Comparison of ENCODE assay signal across 6 cellular contexts in the genomic region with DNA sequence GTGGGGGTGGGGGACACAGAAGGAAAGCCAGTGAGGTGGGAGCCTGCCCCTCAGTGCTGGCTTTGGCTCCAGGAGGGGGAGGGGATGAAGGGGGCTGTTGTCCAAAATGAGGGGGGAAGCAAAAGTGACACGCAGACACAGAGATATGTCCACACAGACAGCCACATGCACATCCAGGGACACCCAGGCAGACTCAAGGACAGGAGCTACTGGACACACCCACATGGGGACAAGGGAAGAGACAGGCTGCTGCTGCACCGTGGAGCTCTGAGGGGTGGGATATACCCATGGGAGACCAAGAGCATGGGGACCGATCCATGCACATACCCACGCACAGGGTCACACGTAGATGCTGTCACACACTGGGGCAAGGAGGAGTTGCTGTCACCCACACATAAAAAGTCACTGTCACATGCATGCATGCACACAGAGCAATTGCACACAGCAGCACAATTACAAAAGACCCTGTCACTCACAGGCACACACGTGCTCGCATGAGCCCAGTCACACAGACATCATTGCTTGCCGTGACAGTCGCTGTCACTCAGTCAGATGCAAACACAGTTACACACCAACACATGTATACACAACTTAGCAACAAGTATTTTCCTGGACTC. TPM values are rescaled to one million over a fixed set of nuclear protein-coding genes. Genes with fewer than 3 reads are reported as not detected.
A peak's percentile ranks its signal among the peaks of the same experiment; 100 is the strongest.
DNase-seq lines count a peak whose midpoint lies in the region; ATAC-seq and TF ChIP-seq lines count a peak whose summit lies in the region.

No MANE protein-coding gene starts in this region.

- H3K36me3 ChIP-seq in HUES6 (ENCODE audit: control insufficient read depth, insufficient read depth, low read length) = no peaks in the 10 kb centered on the region

- H3K4me3 ChIP-seq in HUES6 (ENCODE audit: low read depth, low read length) = peak overlapping the region; percentile 82

- H3K4me1 Mint-ChIP-seq in brain (peaks cover 88% of the 10 kb centered on the region), nephron (peaks cover 69% of the 10 kb centered on the region)

- H3K9me3 ChIP-seq in HUES6 (ENCODE audit: control insufficient read depth, insufficient read depth, low read depth, low read length) = no peaks in the 10 kb centered on the region

- DNase-seq in NCI-H2081 (lab: John Stamatoyannopoulos, UW) (no peak), cortex of kidney (lab: John Stamatoyannopoulos, UW) (no peak)

- H3K27me3 ChIP-seq in HUES6 (ENCODE audit: control insufficient read depth, insufficient read depth, low read length) = peaks cover 22% of the 10 kb centered on the region

- H3K27ac ChIP-seq in HUES6 (ENCODE audit: low read depth, low read length) = no peak overlapping the region

- no peaks in the 10 kb centered on the region for H3K9me3 Mint-ChIP-seq in brain
- no peaks in the 10 kb centered on the region for H3K9me3 Mint-ChIP-seq in nephron

- no peak overlapping the region for H3K9ac ChIP-seq in HUES6 (ENCODE audit: low read length)

- H3K36me3 Mint-ChIP-seq in brain (no peaks in the 10 kb centered on the region), nephron (ENCODE audit: low read depth) (no peaks in the 10 kb centered on the region)

- peaks cover 50% of the 10 kb centered on the region for H3K4me1 ChIP-seq in HUES6 (ENCODE audit: control insufficient read depth, insufficient read depth, low read length)

- peaks cover 25% of the 10 kb centered on the region for H3K27me3 Mint-ChIP-seq in brain
- H3K27me3 Mint-ChIP-seq in nephron (ENCODE audit: low read depth) = peaks cover 7% of the 10 kb centered on the region

- peak overlapping the region; percentile 83 to 93 (median 89) for H3K4me3 Mint-ChIP-seq in brain
- peak overlapping the region; percentile 81 to 87 (median 85) for H3K4me3 Mint-ChIP-seq in nephron

- no peak for TF ChIP-seq CTCF in brain (conservative IDR thresholded peaks at IDR 0.05)
- TF ChIP-seq CTCF in nephron (IDR thresholded peaks at IDR 0.05; ENCODE audit: unreplicated experiment in 3 of 3) = no peak

- ATAC-seq in GM18505 (IDR thresholded peaks at IDR 0.05; ENCODE audit: unreplicated experiment) = no peak

- no peak for TF ChIP-seq POLR2A in GM18505 (IDR thresholded peaks at IDR 0.05; ENCODE audit: borderline replicate concordance, extremely low read depth, insufficient read depth, insufficient read length)

- H3K27ac Mint-ChIP-seq in brain (peak overlapping the region; percentile 83 to 99 (median 96)), nephron (peak overlapping the region; percentile 89 to 92 (median 92))

RNA-seq across cellular contexts. Expression of gene THRA, which starts 1.3 kb away (rescaled TPM):
- polyA plus RNA-seq in brain (ENCODE audit: insufficient read depth, low read depth, low replicate concordance) = 176 TPM

RNA-seq across cellular contexts. Expression of gene MED24, which starts 9.8 kb away (rescaled TPM):
- 95.0 TPM for polyA plus RNA-seq in brain (ENCODE audit: insufficient read depth, low read depth, low replicate concordance)

RNA-seq across cellular contexts. Expression of gene NR1D1, which starts 36.4 kb away (rescaled TPM):
- polyA plus RNA-seq in brain (ENCODE audit: insufficient read depth, low read depth, low replicate concordance) = 43.8 TPM

RNA-seq across cellular contexts. Expression of gene CSF3, which starts 48.8 kb away (rescaled TPM):
- 0.25 TPM for polyA plus RNA-seq in brain (ENCODE audit: insufficient read depth, low read depth, low replicate concordance)

RNA-seq across cellular contexts. Expression of gene MSL1, which starts 57.7 kb away (rescaled TPM):
- polyA plus RNA-seq in brain (ENCODE audit: insufficient read depth, low read depth, low replicate concordance) = 94.4 TPM
